In genomic region chr6:66369407-66369806, GRCh38 we compare ENCODE assay signal across 2 cellular contexts.
TF ChIP-seq lines count a peak whose summit lies in the region.

No MANE protein-coding gene starts in this region.

TF ChIP-seq in HepG2, 621 proteins besides CTCF, POLR2A, EP300 and RAD21:
- TF ChIP-seq ATF7 (IDR thresholded peaks at IDR 0.05) (peak; percentile 87), ATF7 (CRISPR knock-in tag; IDR thresholded peaks at IDR 0.05) (no peak), ZNF713 (CRISPR knock-in tag; IDR thresholded peaks at IDR 0.05) (no peak), ATAD3A (CRISPR knock-in tag; IDR thresholded peaks at IDR 0.05) (no peak), ZSCAN22 (CRISPR knock-in tag; IDR thresholded peaks at IDR 0.05) (no peak), PRMT3 (CRISPR knock-in tag; IDR thresholded peaks at IDR 0.05; ENCODE audit: borderline replicate concordance, low read depth) (no peak), MAFK (conservative IDR thresholded peaks at IDR 0.05 in 1 of 2, IDR thresholded peaks at IDR 0.05 in 1 of 2; ENCODE audit: low read length in 2 of 2) (peak; percentile 79 to 85), ATM (IDR thresholded peaks at IDR 0.05; ENCODE audit: borderline replicate concordance) (no peak), THAP11 (CRISPR knock-in tag; IDR thresholded peaks at IDR 0.05) (no peak), ATF7-NPFF (CRISPR knock-in tag; IDR thresholded peaks at IDR 0.05; ENCODE audit: low read depth) (no peak), KMT2A (CRISPR knock-in tag; IDR thresholded peaks at IDR 0.05) (no peak), RXRB (CRISPR knock-in tag; IDR thresholded peaks at IDR 0.05; ENCODE audit: borderline replicate concordance) (no peak), MAFF (IDR thresholded peaks at IDR 0.05; ENCODE audit: low read depth, low read length) (peak; percentile 78), PCBP1 (IDR thresholded peaks at IDR 0.05; ENCODE audit: borderline replicate concordance, low read depth, low read length) (no peak), SRSF9 (IDR thresholded peaks at IDR 0.05; ENCODE audit: borderline replicate concordance, insufficient read depth, low read depth, low read length, poor library complexity, severe bottlenecking) (no peak), FUBP1 (CRISPR knock-in tag; IDR thresholded peaks at IDR 0.05; ENCODE audit: borderline replicate concordance) (no peak), NBN (conservative IDR thresholded peaks at IDR 0.05) (no peak), ZNF3 (CRISPR knock-in tag; IDR thresholded peaks at IDR 0.05) (no peak), CSRNP2 (CRISPR knock-in tag; conservative IDR thresholded peaks at IDR 0.05; ENCODE audit: low read depth) (no peak), ZNF326 (CRISPR knock-in tag; IDR thresholded peaks at IDR 0.05; ENCODE audit: borderline replicate concordance) (no peak)

TF ChIP-seq in IMR-90, 13 proteins besides CTCF, POLR2A, EP300 and RAD21:
- TF ChIP-seq USF2 (IDR thresholded peaks at IDR 0.05; ENCODE audit: low read depth, low read length) (no peak), MAFK (IDR thresholded peaks at IDR 0.05; ENCODE audit: low read depth, low read length) (peak; percentile 42; the same call in 1 of the 2 replicates)
